Comparison of ENCODE assay signal across 1 cellular context in genomic region chr2:127644661-127645394, GRCh38.
TF ChIP-seq lines count a peak whose summit lies in the region.

No MANE protein-coding gene starts in this region.

TF ChIP-seq in H1, 55 proteins besides CTCF, POLR2A, EP300 and RAD21:
- TF ChIP-seq CHD2 (IDR thresholded peaks at IDR 0.05; ENCODE audit: low read length) (no peak), SP1 (IDR thresholded peaks at IDR 0.05; ENCODE audit: low read depth, low read length) (no peak), BCL11A (IDR thresholded peaks at IDR 0.05; ENCODE audit: low read depth in 2 of 2, low read length in 2 of 2) (no peak), USF2 (IDR thresholded peaks at IDR 0.05; ENCODE audit: low read length) (no peak), BRCA1 (IDR thresholded peaks at IDR 0.05; ENCODE audit: low read depth, low read length) (no peak), SP4 (IDR thresholded peaks at IDR 0.05; ENCODE audit: low read length) (no peak), SAP30 (IDR thresholded peaks at IDR 0.05; ENCODE audit: insufficient read depth, insufficient replicate concordance, low read length) (no peak), CTBP2 (IDR thresholded peaks at IDR 0.05; ENCODE audit: borderline replicate concordance, insufficient read depth, insufficient read length, low read length) (no peak), EZH2 (IDR thresholded peaks at IDR 0.05; ENCODE audit: low read depth, low read length, severe bottlenecking) (no peak), KDM5A (IDR thresholded peaks at IDR 0.05; ENCODE audit: low read length) (no peak), GABPA (IDR thresholded peaks at IDR 0.05; ENCODE audit: borderline replicate concordance, insufficient read depth, low read length) (no peak), SIX5 (IDR thresholded peaks at IDR 0.05; ENCODE audit: low read depth, low read length) (no peak), MAX (IDR thresholded peaks at IDR 0.05) (no peak)
